Comparison of ENCODE assay signal across 14 cellular contexts in genomic region chr11:44763111-44763820, GRCh38. TPM values are rescaled to one million over a fixed set of nuclear protein-coding genes. Genes with fewer than 3 reads are reported as not detected.
DNase-seq lines count a peak whose midpoint lies in the region; ATAC-seq, FAIRE-seq and TF ChIP-seq lines count a peak whose summit lies in the region.
"Had no signal": no experiment of that assay in that cellular context is flagged by ENCODE, and none has a peak within 500 bp of the region (broad histone marks: within the 10 kb centered on the region; RNA-seq: fewer than 3 reads in every experiment).

No MANE protein-coding gene starts in this region.

- CTCF ChIA-PET in A549 (lab: Yijun Ruan, JAX), result interaction anchor here (0.8 to 5.5 kb wide), 5 partner anchors 12 to 164 kb away, joined by 3 to 36 read pairs (median 3); no protein-coding TSS in a partner anchor

- H3K4me2 ChIP-seq in A549, result peak overlapping the region; percentile 23; the same call in 1 of the 3 replicates

- H3K4me3 ChIP-seq in A549 (no peak overlapping the region), endodermal cell (ENCODE audit: low read length) (no peak overlapping the region), BE2C (ENCODE audit: low read depth, low read length) (no peak overlapping the region), aorta (ENCODE audit: low read length in 2 of 2) (no peak overlapping the region)
- H3K4me3 ChIP-seq: pancreas had no signal

- H3K9me3 ChIP-seq in A549, result peaks cover 9% of the 10 kb centered on the region; the same call in 2 of the 3 replicates
- peaks cover 17% of the 10 kb centered on the region for H3K9me3 ChIP-seq in endodermal cell (ENCODE audit: control insufficient read depth, low read length)
- no peaks in the 10 kb centered on the region for H3K9me3 ChIP-seq in BE2C
- no peaks in the 10 kb centered on the region for H3K9me3 ChIP-seq in aorta (ENCODE audit: control insufficient read depth, low read length)
- H3K9me3 ChIP-seq: pancreas had no signal

- no peak for ATAC-seq in A549
- no peak for ATAC-seq in aorta (ENCODE audit: low FRiP score)
- ATAC-seq in HG03378 (IDR thresholded peaks at IDR 0.05; ENCODE audit: unreplicated experiment), result no peak
- ATAC-seq: activated CD8-positive, alpha-beta T cell treated with anti-CD3 and anti-CD28 coated beads for 36 hours; pancreas had no signal

- intact Hi-C loops in aorta (cut with DNase I), result loop anchor here in 1 of 2 donors (5.0 to 10.0 kb wide), 2 partner anchors 99 to 332 kb away; no protein-coding TSS in a partner anchor

- peaks cover 10% of the 10 kb centered on the region for H3K36me3 ChIP-seq in endodermal cell (ENCODE audit: control insufficient read depth, insufficient read depth, low read length)
- no peaks in the 10 kb centered on the region; the same call in 1 of the 2 replicates for H3K36me3 ChIP-seq in BE2C
- no peaks in the 10 kb centered on the region for H3K36me3 ChIP-seq in aorta (ENCODE audit: control insufficient read depth in 1 of 2, insufficient read depth in 2 of 2, low read length in 1 of 2)
- H3K36me3 ChIP-seq: pancreas had no signal

- H3K27ac Mint-ChIP-seq in endodermal cell, result no peak overlapping the region
- H3K27ac Mint-ChIP-seq in mesothelial cell of epicardium, result peak overlapping the region; percentile 48
- H3K27ac Mint-ChIP-seq: activated CD8-positive, alpha-beta T cell treated with anti-CD3 and anti-CD28 coated beads for 36 hours; B cell had no signal

- TF ChIP-seq CTCF in A549 (IDR thresholded peaks at IDR 0.05) (no peak), endodermal cell (conservative IDR thresholded peaks at IDR 0.05) (no peak), mesothelial cell of epicardium (IDR thresholded peaks at IDR 0.05; ENCODE audit: unreplicated experiment) (no peak), BE2C (IDR thresholded peaks at IDR 0.05; ENCODE audit: low read depth, low read length) (no peak)

- H3K4me1 ChIP-seq in A549, result peaks cover 24% of the 10 kb centered on the region
- peaks cover 41% of the 10 kb centered on the region for H3K4me1 ChIP-seq in endodermal cell (ENCODE audit: control insufficient read depth, insufficient read depth, low read length)
- peaks cover 35% of the 10 kb centered on the region for H3K4me1 ChIP-seq in BE2C
- H3K4me1 ChIP-seq in aorta (ENCODE audit: control insufficient read depth in 1 of 2, insufficient read depth in 2 of 2, low read length in 2 of 2), result peaks cover 0 to 3% of the 10 kb centered on the region in 2 donors
- H3K4me1 ChIP-seq: pancreas had no signal

- H3K27ac ChIP-seq in A549, result peak overlapping the region in 1 of 2 experiments; percentile 19; a peak in 1 of 6 replicates
- H3K27ac ChIP-seq in endodermal cell (ENCODE audit: low read depth, low read length), result no peak overlapping the region
- H3K27ac ChIP-seq in aorta (ENCODE audit: low read depth in 1 of 2, low read length in 2 of 2), result no peak overlapping the region
- H3K27ac ChIP-seq: pancreas had no signal

- H3K4me1 Mint-ChIP-seq in endodermal cell (peaks cover 49% of the 10 kb centered on the region), mesothelial cell of epicardium (peaks cover 30% of the 10 kb centered on the region)
- H3K4me1 Mint-ChIP-seq: B cell had no signal

- DNase-seq in A549 (ENCODE audit: low read depth in 1 of 2, low spot score in 1 of 2) (no peak), NCI-H226 (peak; percentile 68), endodermal cell (peak; percentile 44), mesothelial cell of epicardium (ENCODE audit: low spot score in 2 of 2, unreplicated experiment in 2 of 2) (peak in 1 of 2 experiments; percentile 19), NCI-H2081 treated with DMSO at 0.1 percent for 48 hours (lab: John Stamatoyannopoulos, UW) (no peak), BE2C (no peak), aorta (no peak)
- DNase-seq: activated CD8-positive, alpha-beta T cell treated with anti-CD3 and anti-CD28 coated beads for 36 hours; activated effector memory CD4-positive, alpha-beta T cell treated with Interleukin-2 at 50 U/mL for 16 hours; DND-41; MV-4-11 had no signal

- TF ChIP-seq EP300 in A549 (IDR thresholded peaks at IDR 0.05), result no peak

- H3K27me3 Mint-ChIP-seq in endodermal cell (ENCODE audit: insufficient read depth) (peaks cover 48% of the 10 kb centered on the region), mesothelial cell of epicardium (ENCODE audit: low read depth) (no peaks in the 10 kb centered on the region)

- no peak for FAIRE-seq in A549 (lab: Jason Lieb, UNC)
- FAIRE-seq: pancreas had no signal

- H3K4me3 Mint-ChIP-seq in endodermal cell (no peak overlapping the region), mesothelial cell of epicardium (no peak overlapping the region)
- H3K4me3 Mint-ChIP-seq: activated CD8-positive, alpha-beta T cell treated with anti-CD3 and anti-CD28 coated beads for 36 hours; B cell had no signal

- H3K9ac ChIP-seq in endodermal cell (ENCODE audit: extremely low read depth, low read length, poor library complexity, severe bottlenecking), result no peak overlapping the region

- H3K9me3 Mint-ChIP-seq in endodermal cell, result peaks cover 14% of the 10 kb centered on the region
- peaks cover 11% of the 10 kb centered on the region for H3K9me3 Mint-ChIP-seq in mesothelial cell of epicardium

- peaks cover 11% of the 10 kb centered on the region for H3K36me3 Mint-ChIP-seq in endodermal cell (ENCODE audit: low read depth)
- peaks cover 7% of the 10 kb centered on the region for H3K36me3 Mint-ChIP-seq in mesothelial cell of epicardium

- POLR2A ChIA-PET in A549 (lab: Yijun Ruan, JAX), result no interaction called here

- no peak for TF ChIP-seq RAD21 in A549 (conservative IDR thresholded peaks at IDR 0.05 in 1 of 2, IDR thresholded peaks at IDR 0.05 in 1 of 2)

- 61% methylated on average over 5 of the region's 5 CpGs for WGBS in A549 (ENCODE audit: missing lambda C conversion rate)
- 90 to 93% methylated on average over 3 to 5 of the region's 5 CpGs for WGBS in endodermal cell (ENCODE audit: insufficient coverage in 1 of 2, insufficient read length in 1 of 2), 2 experiments
- 62 to 64% methylated on average over 5 of the region's 5 CpGs for WGBS in aorta, 2 donors

- H3K27me3 ChIP-seq in endodermal cell (ENCODE audit: control insufficient read depth, insufficient read depth, low read length, poor library complexity, severe bottlenecking), result no peaks in the 10 kb centered on the region
- no peaks in the 10 kb centered on the region for H3K27me3 ChIP-seq in BE2C
- no peaks in the 10 kb centered on the region for H3K27me3 ChIP-seq in aorta (ENCODE audit: control insufficient read depth in 1 of 2, insufficient read depth in 2 of 2, low read length in 1 of 2)
- H3K27me3 ChIP-seq: pancreas had no signal

- no peak for TF ChIP-seq POLR2A in A549 (IDR thresholded peaks at IDR 0.05; ENCODE audit: low read length)

TF ChIP-seq in A549, 52 proteins besides CTCF, POLR2A, EP300 and RAD21 (continues in another document):
- TF ChIP-seq JUNB (IDR thresholded peaks at IDR 0.05), result no peak
- TF ChIP-seq CHD4 (IDR thresholded peaks at IDR 0.05; ENCODE audit: borderline replicate concordance), result no peak
- TF ChIP-seq NPAS2 (CRISPR knock-in tag; IDR thresholded peaks at IDR 0.05; ENCODE audit: borderline replicate concordance), result no peak
- TF ChIP-seq TFCP2L1 (CRISPR knock-in tag; IDR thresholded peaks at IDR 0.05), result no peak
- TF ChIP-seq CBX8 (IDR thresholded peaks at IDR 0.05), result no peak
- TF ChIP-seq CHD2 (IDR thresholded peaks at IDR 0.05; ENCODE audit: low read length, partially characterized antibody), result no peak
- TF ChIP-seq ELK1 (IDR thresholded peaks at IDR 0.05; ENCODE audit: low read depth, low read length), result no peak
- no peak for TF ChIP-seq HDAC2 (IDR thresholded peaks at IDR 0.05)
- TF ChIP-seq ATOH8 (CRISPR knock-in tag; IDR thresholded peaks at IDR 0.05; ENCODE audit: low read depth), result no peak
- TF ChIP-seq CEBPB (IDR thresholded peaks at IDR 0.05), result no peak
- TF ChIP-seq NR3C1 (IDR thresholded peaks at IDR 0.05), result no peak

RNA-seq across cellular contexts. Expression of gene TSPAN18, which starts 36.5 kb away (rescaled TPM):
- polyA plus RNA-seq in A549 (2011; rRNA removed), result 0.81 and 0.98 TPM in 2 replicates
- 1.4 and 2.0 TPM in 2 replicates for polyA plus RNA-seq in A549 (2012; cell fraction: cytosol; rRNA removed)
- 1.8 and 2.6 TPM in 2 replicates for polyA plus RNA-seq in A549 (2012; cell fraction: nucleus; rRNA removed)
- polyA plus RNA-seq in A549 (2017; fragmentation: RNase III; extraction: RNeasy Plus Mini Kit Qiagen cat#74134 plus additional on column Dnase treatment), result 4.5 to 5.8 TPM (median 4.8 TPM) in 3 replicates
- polyA minus RNA-seq in A549 (2011; rRNA and poly(A)+ RNA removed), result 1.2 and 2.2 TPM in 2 replicates
- 10 to 100 TPM; 28.0 to 28.7 TPM for total RNA-seq in endodermal cell
- polyA plus RNA-seq in endodermal cell (2013, experiment 1 of 2), result 96.1 TPM
- polyA plus RNA-seq in endodermal cell (2013, experiment 2 of 2), result 74.6 TPM
- total RNA-seq in mesothelial cell of epicardium, result 45.4 to 51.3 TPM (median 47.4 TPM) in 3 replicates
- polyA plus RNA-seq in BE2C (2012; ENCODE audit: insufficient read depth, insufficient read length, low read depth), result 12.5 TPM
- 10 to 100 TPM; 34.8 to 44.9 TPM for total RNA-seq in aorta
- polyA plus RNA-seq in aorta, result 1 to 10 TPM; 1.0 to 1.2 TPM

Comparison
In these comparisons a context has a peak if more than half of its experiments do, and no peak if none do; other contexts are left out.
1. DNase-seq: peak in NCI-H226 (single experiment) and endodermal cell (single experiment); none in A549 (0 of 2), NCI-H2081 treated with DMSO at 0.1 percent for 48 hours (single experiment), BE2C (single experiment) and aorta (0 of 2).